In the genomic region with DNA sequence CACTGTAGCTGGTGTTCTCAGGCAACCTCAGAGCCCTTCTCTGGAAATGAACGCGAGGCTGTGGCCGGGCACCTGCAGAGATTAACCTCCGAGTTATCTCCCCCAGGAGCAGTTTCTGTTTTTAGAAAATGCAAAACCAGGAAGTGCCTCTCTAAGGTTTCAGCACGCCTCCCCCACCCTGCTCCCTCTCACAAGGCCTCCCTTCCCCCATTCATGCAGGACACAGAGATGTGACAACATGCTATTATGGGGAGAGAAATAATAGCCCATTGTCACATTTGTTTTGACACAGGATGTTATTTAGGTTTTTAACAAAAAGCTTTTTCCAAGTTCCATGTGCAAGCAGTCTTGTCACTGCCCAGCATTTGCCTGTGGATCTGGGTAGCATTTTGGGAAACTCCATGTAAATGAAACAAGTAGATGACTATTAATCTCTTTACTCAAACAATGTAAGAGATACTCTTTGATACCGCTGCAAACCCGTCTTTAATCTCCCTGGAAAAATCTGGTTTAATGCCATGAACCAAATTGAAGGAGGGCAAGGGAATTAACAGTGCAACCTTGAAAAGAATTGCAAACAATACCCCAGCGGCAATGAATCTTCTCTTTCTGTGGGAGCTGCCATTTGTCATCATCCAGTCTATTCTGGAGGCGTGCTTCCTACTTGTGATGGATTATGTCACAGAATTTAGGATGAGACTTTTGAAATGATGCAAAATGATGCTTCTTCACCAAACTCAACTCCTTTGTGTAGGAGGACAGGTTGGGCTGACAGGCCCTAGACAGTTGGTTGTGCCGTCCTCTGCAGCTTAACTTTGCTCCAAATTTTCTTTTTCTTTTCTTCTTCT, we compare ENCODE assay signal across 8 cellular contexts.
DNase-seq lines count a peak whose midpoint lies in the region; ATAC-seq and TF ChIP-seq lines count a peak whose summit lies in the region.

No MANE protein-coding gene starts in this region.

- no peaks in the 10 kb centered on the region for H3K27me3 Mint-ChIP-seq in CD4-positive, alpha-beta memory T cell

- no peaks in the 10 kb centered on the region for H3K9me3 ChIP-seq in CD4-positive, alpha-beta memory T cell (ENCODE audit: control insufficient read depth in 1 of 2, low read length in 2 of 2)
- no peaks in the 10 kb centered on the region for H3K9me3 ChIP-seq in WERI-Rb-1 (ENCODE audit: severe bottlenecking)

- ATAC-seq in HG03103 (IDR thresholded peaks at IDR 0.05; ENCODE audit: low read depth, unreplicated experiment) (peak; percentile 65), HG02571 (IDR thresholded peaks at IDR 0.05; ENCODE audit: unreplicated experiment) (no peak), GM19324 (IDR thresholded peaks at IDR 0.05; ENCODE audit: low FRiP score, unreplicated experiment) (no peak)
- ATAC-seq in activated CD4-positive, CD25-positive, alpha-beta regulatory T cell treated with anti-CD3 and anti-CD28 coated beads, Interleukin-2, amount 50 U/mL, for 24 hours = no peak

- peak overlapping the region; percentile 43 for H3K27ac ChIP-seq in CD4-positive, alpha-beta memory T cell (ENCODE audit: low read depth, low read length)
- H3K27ac ChIP-seq in WERI-Rb-1 = no peak overlapping the region

- peaks cover 28% of the 10 kb centered on the region for H3K4me1 ChIP-seq in CD4-positive, alpha-beta memory T cell (ENCODE audit: insufficient read depth, low read length)

- peak overlapping the region; percentile 58 to 94 for H3K4me3 ChIP-seq in CD4-positive, alpha-beta memory T cell (ENCODE audit: low read length in 2 of 2)
- H3K4me3 ChIP-seq in WERI-Rb-1 (ENCODE audit: low read depth, low read length) = no peak overlapping the region

- CTCF ChIA-PET in CD4-positive, alpha-beta memory T cell (lab: Charles Lee; ENCODE audit: partially characterized antibody) = interaction anchor here (0.6 to 2.0 kb wide), 9 partner anchors 9 to 91 kb away, joined by 3 to 5 read pairs (median 4); no protein-coding TSS in a partner anchor

- peaks cover 14 to 43% (median 30%) of the 10 kb centered on the region in 4 donors for H3K4me1 Mint-ChIP-seq in CD4-positive, alpha-beta memory T cell

- H3K27me3 ChIP-seq in CD4-positive, alpha-beta memory T cell (ENCODE audit: insufficient read depth, low read length) = no peaks in the 10 kb centered on the region
- no peaks in the 10 kb centered on the region for H3K27me3 ChIP-seq in WERI-Rb-1 (ENCODE audit: insufficient read depth, low read depth, severe bottlenecking)

- H3K36me3 ChIP-seq in CD4-positive, alpha-beta memory T cell (ENCODE audit: insufficient read depth, low read length) = no peaks in the 10 kb centered on the region
- H3K36me3 ChIP-seq in WERI-Rb-1 = no peaks in the 10 kb centered on the region

- H3K4me3 Mint-ChIP-seq in CD4-positive, alpha-beta memory T cell = peak overlapping the region; percentile 90 to 99 (median 97)

- no peaks in the 10 kb centered on the region for H3K9me3 Mint-ChIP-seq in CD4-positive, alpha-beta memory T cell

- intact Hi-C loops in CD4-positive, alpha-beta memory T cell (cut with micrococcal nuclease) = loop anchor here (1.0 to 5.0 kb wide), 3 partner anchors 46 to 148 kb away; partner anchors contain the start of gene NMT2

- H3K36me3 Mint-ChIP-seq in CD4-positive, alpha-beta memory T cell = peaks cover 5% of the 10 kb centered on the region in 2 donors

- DNase-seq in CD4-positive, alpha-beta memory T cell = peak in 4 of 5 donors; percentile 6 to 18 (median 12)
- DNase-seq in activated T-cell treated with anti-CD3 and anti-CD28 coated beads, Interleukin-2, amount 50 U/mL, for 48 hours = peak; percentile 38 to 44
- peak; percentile 90 for DNase-seq in medulla oblongata (ENCODE audit: extremely low spot score)
- no peak for DNase-seq in WERI-Rb-1

- TF ChIP-seq CTCF in WERI-Rb-1 (IDR thresholded peaks at IDR 0.05; ENCODE audit: low read depth, low read length) = no peak

- peak overlapping the region; percentile 65 to 95 (median 92) for H3K27ac Mint-ChIP-seq in CD4-positive, alpha-beta memory T cell

- POLR2A ChIA-PET in CD4-positive, alpha-beta memory T cell (lab: Charles Lee; ENCODE audit: partially characterized antibody) = interaction anchor here (0.9 to 2.0 kb wide), 3 partner anchors 85 to 130 kb away, joined by 3 to 8 read pairs (median 5); partner anchors contain the start of gene NMT2
